Comparison of ENCODE assay signal across 16 cellular contexts in the genomic region with DNA sequence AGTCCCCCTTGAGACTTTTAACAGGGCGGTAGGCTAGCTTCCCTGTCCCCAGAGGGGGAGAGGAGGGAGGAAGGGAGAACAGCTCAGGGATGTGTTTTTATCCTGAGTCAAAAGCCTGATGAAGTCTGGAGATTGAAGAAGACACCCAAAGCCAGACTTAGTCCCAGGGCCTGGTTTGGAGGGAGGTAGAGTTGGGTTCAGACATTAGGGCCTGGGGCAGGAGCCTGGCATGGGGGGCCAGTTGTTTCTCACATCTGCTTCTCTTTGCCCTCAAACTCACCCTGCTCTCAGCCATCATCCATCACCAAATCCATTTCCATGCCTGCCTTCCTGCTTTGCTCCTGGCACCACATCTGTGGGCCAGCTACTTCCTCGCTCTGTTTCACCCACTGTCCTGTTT. TPM values are rescaled to one million over a fixed set of nuclear protein-coding genes. Genes with fewer than 3 reads are reported as not detected.
DNase-seq lines count a peak whose midpoint lies in the region; ATAC-seq and TF ChIP-seq lines count a peak whose summit lies in the region.
"Had no signal": no experiment of that assay in that cellular context is flagged by ENCODE, and none has a peak within 500 bp of the region (broad histone marks: within the 10 kb centered on the region; RNA-seq: fewer than 3 reads in every experiment).

No MANE protein-coding gene starts in this region.

- TF ChIP-seq POLR2A in right lobe of liver (IDR thresholded peaks at IDR 0.05), result no peak

- no peaks in the 10 kb centered on the region for H3K9me3 ChIP-seq in right atrium auricular region
- no peaks in the 10 kb centered on the region for H3K9me3 ChIP-seq in right lobe of liver
- H3K9me3 ChIP-seq in psoas muscle, result no peaks in the 10 kb centered on the region

- WGBS in right lobe of liver (ENCODE audit: insufficient coverage, low coverage, low lambda C conversion rate, missing lambda C conversion rate), result 71% methylated on average over 1 of the region's 2 CpGs
- WGBS in psoas muscle, 3 donors, result 65 to 97% (median 74%) methylated on average over 2 of the region's 2 CpGs

- peak; percentile 51 for DNase-seq in right atrium auricular region (ENCODE audit: low spot score)
- DNase-seq in Right ventricle myocardium inferior (ENCODE audit: missing footprints), result no peak
- DNase-seq in right lobe of liver, result no peak
- no peak for DNase-seq in psoas muscle
- no peak for DNase-seq in superior temporal gyrus (ENCODE audit: extremely low spot score)
- no peak for DNase-seq in hippocampal formation (lab: John Stamatoyannopoulos, UW)
- no peak for DNase-seq in RPMI8226
- DNase-seq: COR-L47, GF-D8, NCI-H187, NCI-H2107, NCI-H2227 treated with DMSO at 0.1 percent for 48 hours, NCI-H510A treated with DMSO at 0.1 percent for 48 hours, NCI-H82 had no signal

- TF ChIP-seq CTCF in right atrium auricular region (IDR thresholded peaks at IDR 0.05) (no peak), right lobe of liver (IDR thresholded peaks at IDR 0.05) (no peak), psoas muscle (IDR thresholded peaks at IDR 0.05) (no peak)

- intact Hi-C loops in Right ventricle myocardium inferior (cut with DNase I), result no loop called here
- intact Hi-C loops in right lobe of liver (cut with DNase I), result loop anchor here in 1 of 2 donors (5.0 kb wide), 1 partner anchor 36 kb away; no protein-coding TSS in a partner anchor
- intact Hi-C loops in psoas muscle (cut with DNase I), result loop anchor here in 1 of 2 donors (2.0 kb wide), 1 partner anchor 35 kb away; no protein-coding TSS in a partner anchor

- H3K4me1 ChIP-seq in right atrium auricular region (peaks cover 0 to 31% of the 10 kb centered on the region in 2 donors), right lobe of liver (peaks cover 0 to 41% (median 8%) of the 10 kb centered on the region in 4 donors), psoas muscle (peaks cover 32% of the 10 kb centered on the region)

- H3K36me3 ChIP-seq in right atrium auricular region, result no peaks in the 10 kb centered on the region
- peaks cover 0 to 24% (median 8%) of the 10 kb centered on the region in 4 donors for H3K36me3 ChIP-seq in right lobe of liver
- H3K36me3 ChIP-seq in psoas muscle (ENCODE audit: insufficient read depth in 1 of 2, low read depth in 1 of 2), result peaks cover 0 to 28% of the 10 kb centered on the region in 2 donors

- H3K4me3 ChIP-seq in right atrium auricular region (no peak overlapping the region), right lobe of liver (no peak overlapping the region), psoas muscle (no peak overlapping the region)

- no peak for ATAC-seq in Right ventricle myocardium inferior
- ATAC-seq in right lobe of liver, result no peak
- no peak for ATAC-seq in psoas muscle
- no peak for ATAC-seq in HG02588 (IDR thresholded peaks at IDR 0.05; ENCODE audit: unreplicated experiment)

- H3K27me3 ChIP-seq in right atrium auricular region, result no peaks in the 10 kb centered on the region
- H3K27me3 ChIP-seq in right lobe of liver, result no peaks in the 10 kb centered on the region
- no peaks in the 10 kb centered on the region for H3K27me3 ChIP-seq in psoas muscle (ENCODE audit: insufficient read depth in 3 of 3, low read length in 2 of 3)

- H3K27ac ChIP-seq in right atrium auricular region (no peak overlapping the region), right lobe of liver (peak overlapping the region in 2 of 3 donors; percentile 59 to 60), psoas muscle (peak overlapping the region; percentile 78)
- H3K27ac ChIP-seq: KMS-11 had no signal

RNA-seq across cellular contexts. Expression of a gene that starts 2.9 kb away (rescaled TPM):
- total RNA-seq in right atrium auricular region (1 to 10 TPM; 5.4 to 7.4 TPM), Right ventricle myocardium inferior (9.0 TPM), right lobe of liver (10 to 100 TPM; 27.1 to 73.6 (median 36.0) TPM), psoas muscle (10 to 100 TPM; 16.3 to 34.1 (median 25.1) TPM)
- polyA plus RNA-seq in psoas muscle, result 10 to 100 TPM in 2 of 3 donors, 1 to 10 TPM in 1; 6.3 to 50.7 (median 38.6) TPM

RNA-seq across cellular contexts. Expression of a gene that starts 44.4 kb away (rescaled TPM):
- 10 to 100 TPM; 17.6 to 25.3 TPM for total RNA-seq in right atrium auricular region
- total RNA-seq in Right ventricle myocardium inferior, result 19.7 TPM
- 10 to 100 TPM in 4 of 6 experiments, 1 to 10 TPM in 2; 4.9 to 13.7 (median 11.2) TPM for total RNA-seq in right lobe of liver
- total RNA-seq in psoas muscle, result 10 to 100 TPM; 14.7 to 19.7 (median 16.4) TPM
- polyA plus RNA-seq in psoas muscle, result 10 to 100 TPM; 19.6 to 31.0 (median 28.3) TPM

RNA-seq across cellular contexts. Expression of a gene that starts 44.7 kb away (rescaled TPM):
- total RNA-seq in right atrium auricular region, result under 1 TPM; 0.43 to 0.52 TPM
- total RNA-seq in Right ventricle myocardium inferior, result 0.78 TPM
- total RNA-seq in right lobe of liver, result under 1 TPM; 0.14 to 0.74 (median 0.24) TPM
- total RNA-seq in psoas muscle, result 1 to 10 TPM in 1 of 4 donors, under 1 TPM in 3; 0.37 to 1.6 (median 0.52) TPM
- under 1 TPM; 0.10 to 0.57 (median 0.18) TPM for polyA plus RNA-seq in psoas muscle

Comparison
In these comparisons a context has a peak if more than half of its experiments do, and no peak if none do; other contexts are left out.
1. H3K27ac ChIP-seq: peak in right lobe of liver (2 of 3) and psoas muscle (single experiment); none in right atrium auricular region (0 of 2).